In genomic region chr3:42872718-42873117, GRCh38 we compare ENCODE assay signal across 25 cellular contexts. TPM values are rescaled to one million over a fixed set of nuclear protein-coding genes. Genes with fewer than 3 reads are reported as not detected.
"Had no signal": no experiment of that assay in that cellular context is flagged by ENCODE, and none has a peak within 500 bp of the region (broad histone marks: within the 10 kb centered on the region; RNA-seq: fewer than 3 reads in every experiment).

No MANE protein-coding gene starts in this region.

- H3K27me3 Mint-ChIP-seq: activated CD8-positive, alpha-beta T cell treated with anti-CD3 and anti-CD28 coated beads for 36 hours; activated naive CD8-positive, alpha-beta T cell treated with anti-CD3 and anti-CD28 coated beads, Interleukin-2, amount 50 U/mL, for 24 hours had no signal

- H3K4me3 Mint-ChIP-seq: activated CD8-positive, alpha-beta T cell treated with anti-CD3 and anti-CD28 coated beads for 36 hours; activated naive CD4-positive, alpha-beta T cell treated with anti-CD3 and anti-CD28 coated beads for 36 hours; activated naive CD8-positive, alpha-beta T cell treated with anti-CD3 and anti-CD28 coated beads, Interleukin-2, amount 50 U/mL, for 24 hours; neural crest cell had no signal

- H3K36me3 ChIP-seq: ovary, spleen, tibial nerve, uterus had no signal

- H3K4me1 Mint-ChIP-seq: activated naive CD8-positive, alpha-beta T cell treated with anti-CD3 and anti-CD28 coated beads, Interleukin-2, amount 50 U/mL, for 24 hours; neural crest cell had no signal

- H3K4me1 ChIP-seq: spleen, uterus had no signal

- H3K9me3 ChIP-seq: ovary, spleen, tibial nerve, uterus had no signal

- H3K4me3 ChIP-seq: ovary, spleen, uterus had no signal

- H3K9me3 Mint-ChIP-seq: activated CD8-positive, alpha-beta T cell treated with anti-CD3 and anti-CD28 coated beads for 36 hours; activated naive CD4-positive, alpha-beta T cell treated with anti-CD3 and anti-CD28 coated beads for 36 hours; activated naive CD8-positive, alpha-beta T cell treated with anti-CD3 and anti-CD28 coated beads, Interleukin-2, amount 50 U/mL, for 24 hours; neural crest cell had no signal

- DNase-seq: activated CD4-positive, alpha-beta T cell treated with anti-CD3 and anti-CD28 coated beads for 48 hours; activated CD4-positive, CD25-positive, alpha-beta regulatory T cell; activated CD8-positive, alpha-beta T cell treated with anti-CD3 and anti-CD28 coated beads for 36 hours; activated naive CD4-positive, alpha-beta T cell treated with anti-CD3 and anti-CD28 coated beads for 36 hours; activated naive CD8-positive, alpha-beta T cell treated with anti-CD3 and anti-CD28 coated beads, Interleukin-2, amount 50 U/mL, for 24 hours; activated T-cell treated with anti-CD3 and anti-CD28 coated beads, Interleukin-2, amount 50 U/mL, for 1 hour; anterior cingulate cortex; cerebellar nuclear complex; cortex of kidney; effector CD4-positive, alpha-beta T cell; left colon; mammary epithelial cell; midbrain; ovary; spleen; stimulated activated naive CD8-positive, alpha-beta T cell treated with anti-CD3 and anti-CD28 coated beads, Interleukin-15, Interleukin-2, amounts not matched to agents 100 U/mL and 50 U/mL, for 24 hours; T1000; uterus had no signal

- H3K27ac Mint-ChIP-seq: activated CD8-positive, alpha-beta T cell treated with anti-CD3 and anti-CD28 coated beads for 36 hours; activated naive CD4-positive, alpha-beta T cell treated with anti-CD3 and anti-CD28 coated beads for 36 hours; activated naive CD8-positive, alpha-beta T cell treated with anti-CD3 and anti-CD28 coated beads, Interleukin-2, amount 50 U/mL, for 24 hours had no signal

- H3K27ac ChIP-seq: ovary, spleen, uterus had no signal

RNA-seq across cellular contexts. Expression of gene CYP8B1, which starts 3.0 kb away (rescaled TPM):
- total RNA-seq: activated CD8-positive, alpha-beta T cell treated with anti-CD3 and anti-CD28 coated beads for 36 hours; activated naive CD4-positive, alpha-beta T cell treated with anti-CD3 and anti-CD28 coated beads for 36 hours; esophagus mucosa; fibroblast of villous mesenchyme; left colon; mammary epithelial cell; myocyte; neural crest cell; pulmonary artery endothelial cell; spleen; T-helper 1 cell treated with Interleukin-12 subunit alpha and Interleukin-12 subunit beta and Interleukin-4 antibody, amounts not matched to agents 30 ng/mL and 1 ng/mL, for 36 hours; tibial nerve; uterus had no signal
- polyA plus RNA-seq: mammary epithelial cell, ovary had no signal

RNA-seq across cellular contexts. Expression of gene ZNF662, which starts 33.2 kb away (rescaled TPM):
- total RNA-seq: neural crest cell had no signal
